ENCODE assay signal across 13 cellular contexts in genomic region chr2:239269173-239269865, GRCh38.
DNase-seq lines count a peak whose midpoint lies in the region; ATAC-seq and TF ChIP-seq lines count a peak whose summit lies in the region.
"Had no signal": no experiment of that assay in that cellular context is flagged by ENCODE, and none has a peak within 500 bp of the region (broad histone marks: within the 10 kb centered on the region; RNA-seq: fewer than 3 reads in every experiment).

No MANE protein-coding gene starts in this region.

- H3K36me3 ChIP-seq in SJCRH30, result no peaks in the 10 kb centered on the region
- H3K36me3 ChIP-seq: left lung, vagina had no signal

- peaks cover 79% of the 10 kb centered on the region for H3K4me1 Mint-ChIP-seq in activated naive CD8-positive, alpha-beta T cell (ENCODE audit: low read depth)
- peaks cover 66 to 94% (median 92%) of the 10 kb centered on the region in 4 donors for H3K4me1 Mint-ChIP-seq in naive thymus-derived CD8-positive, alpha-beta T cell

- no peaks in the 10 kb centered on the region for H3K27me3 Mint-ChIP-seq in activated naive CD8-positive, alpha-beta T cell
- no peaks in the 10 kb centered on the region for H3K27me3 Mint-ChIP-seq in naive thymus-derived CD8-positive, alpha-beta T cell

- H3K4me3 ChIP-seq in HL-60 (replicated peaks; ENCODE audit: insufficient read depth, low read length) (no peak overlapping the region), SJCRH30 (no peak overlapping the region)
- H3K4me3 ChIP-seq: left lung, vagina had no signal

- H3K36me3 Mint-ChIP-seq in activated naive CD8-positive, alpha-beta T cell, result no peaks in the 10 kb centered on the region
- peaks cover 0 to 4% (median 0%) of the 10 kb centered on the region in 3 donors for H3K36me3 Mint-ChIP-seq in naive thymus-derived CD8-positive, alpha-beta T cell

- H3K9me3 Mint-ChIP-seq in activated naive CD8-positive, alpha-beta T cell (ENCODE audit: low read depth), result no peaks in the 10 kb centered on the region
- H3K9me3 Mint-ChIP-seq in naive thymus-derived CD8-positive, alpha-beta T cell, result no peaks in the 10 kb centered on the region

- DNase-seq in NCI-H146 (lab: John Stamatoyannopoulos, UW) (peak; percentile 7), NCI-H146 treated with DMSO at 0.1 percent for 48 hours (lab: John Stamatoyannopoulos, UW; ENCODE audit: unreplicated experiment) (no peak), HL-60 (ENCODE audit: low read depth in 1 of 2, low spot score in 1 of 2) (no peak), SJCRH30 (no peak)
- no peak for DNase-seq in naive thymus-derived CD8-positive, alpha-beta T cell
- DNase-seq in activated CD8-positive, alpha-beta memory T cell treated with anti-CD3 and anti-CD28 coated beads for 24 hours, result no peak
- DNase-seq: EL, left lung, NCI-H524, retina had no signal

- POLR2A ChIA-PET in naive thymus-derived CD8-positive, alpha-beta T cell (lab: Charles Lee), result interaction anchor here (0.6 to 6.6 kb wide), 6 partner anchors 7 to 129 kb away, joined by 3 to 70 read pairs (median 4); no protein-coding TSS in a partner anchor

- H3K27ac ChIP-seq in HL-60 (replicated peaks), result 0 out of 2 replicates have a peak overlapping the region, but pooled peaks have one; percentile 13
- H3K27ac ChIP-seq in SJCRH30, result no peak overlapping the region
- H3K27ac ChIP-seq: vagina had no signal

- peak overlapping the region; percentile 28 for H3K27ac Mint-ChIP-seq in activated naive CD8-positive, alpha-beta T cell
- peak overlapping the region in 3 of 10 donors; percentile 11 to 53 (median 20) for H3K27ac Mint-ChIP-seq in naive thymus-derived CD8-positive, alpha-beta T cell

- peak overlapping the region; percentile 53 for H3K4me3 Mint-ChIP-seq in activated naive CD8-positive, alpha-beta T cell
- H3K4me3 Mint-ChIP-seq in naive thymus-derived CD8-positive, alpha-beta T cell, result peak overlapping the region in 6 of 10 donors; percentile 9 to 83 (median 72)

- H3K9me3 ChIP-seq in SJCRH30 (replicated peaks), result no peaks in the 10 kb centered on the region
- H3K9me3 ChIP-seq: left lung, vagina had no signal

- ATAC-seq in naive thymus-derived CD8-positive, alpha-beta T cell, result no peak
- ATAC-seq in GM18520 (IDR thresholded peaks at IDR 0.05; ENCODE audit: unreplicated experiment), result no peak
- ATAC-seq: left lung had no signal

- TF ChIP-seq CTCF in HL-60 (IDR thresholded peaks at IDR 0.05; ENCODE audit: insufficient read depth, low read length), result no peak

- peaks cover 14% of the 10 kb centered on the region for H3K4me1 ChIP-seq in SJCRH30

- H3K27me3 ChIP-seq in HL-60 (ENCODE audit: insufficient read depth, poor library complexity, severe bottlenecking) (no peaks in the 10 kb centered on the region), SJCRH30 (no peaks in the 10 kb centered on the region)
- H3K27me3 ChIP-seq: left lung, vagina had no signal
